In the genomic region with DNA sequence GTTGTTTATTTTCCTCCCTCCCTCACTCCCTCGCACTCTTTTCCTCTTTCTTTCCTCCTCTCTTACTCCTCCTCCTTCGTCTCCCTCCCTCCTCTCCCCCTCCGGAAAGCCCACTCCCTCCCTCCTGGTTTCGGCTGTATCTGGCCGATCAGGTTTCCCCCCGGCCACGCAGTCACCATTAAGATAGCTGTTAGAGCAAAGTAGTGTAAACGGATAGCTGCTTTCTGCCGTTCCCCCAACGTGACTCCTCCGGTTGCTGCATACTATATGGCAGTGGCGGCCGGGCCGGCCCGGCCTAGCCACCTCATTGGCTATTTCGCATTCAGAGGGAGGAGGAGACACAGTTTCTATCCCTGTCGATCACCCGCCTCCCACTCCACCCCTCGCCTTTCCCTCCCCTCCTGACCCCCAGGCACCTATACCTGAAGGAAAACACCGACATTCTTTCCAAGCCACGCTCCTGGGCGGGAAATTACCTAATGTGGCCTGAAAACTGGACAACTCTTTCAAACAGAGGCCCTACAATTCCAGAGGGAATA, we compare ENCODE assay signal across 1 cellular context.
TF ChIP-seq lines count a peak whose summit lies in the region.

A gene (minus strand): TSS at position 272 of the 539 bp plus-strand sequence. CDS start 277 bp downstream, outside the sequence.

TF ChIP-seq in HEK293, 187 proteins besides CTCF, POLR2A, EP300 and RAD21 (continued from another document):
- TF ChIP-seq ZNF366 (tag by site-specific recombination; conservative IDR thresholded peaks at IDR 0.05) (peak; percentile 96), ZNF747 (tag by site-specific recombination; IDR thresholded peaks at IDR 0.05) (no peak), ZNF132 (tag by site-specific recombination; IDR thresholded peaks at IDR 0.05; ENCODE audit: borderline replicate concordance) (no peak), ZSCAN30 (tag by site-specific recombination; IDR thresholded peaks at IDR 0.05) (no peak), BCL11B (tag by site-specific recombination; IDR thresholded peaks at IDR 0.05; ENCODE audit: low read depth) (no peak), TCF7L2 (IDR thresholded peaks at IDR 0.05; ENCODE audit: borderline replicate concordance, low read depth, low read length) (peak; percentile 54; the same call in 1 of the 2 replicates)
TF ChIP-seq in HEK293: peak in this region for 41.
